ENCODE assay signal across 1 cellular context in genomic region chr14:61107896-61108295, GRCh38.
TF ChIP-seq lines count a peak whose summit lies in the region.

No MANE protein-coding gene starts in this region.

TF ChIP-seq in WTC11, 78 proteins besides CTCF, POLR2A, EP300 and RAD21 (continued from another document):
- TF ChIP-seq AR (CRISPR knock-in tag; IDR thresholded peaks at IDR 0.05) (no peak), KAT7 (CRISPR knock-in tag; IDR thresholded peaks at IDR 0.05; ENCODE audit: borderline replicate concordance) (no peak), ELF4 (CRISPR knock-in tag; IDR thresholded peaks at IDR 0.05; ENCODE audit: low read depth) (no peak), ZNF416 (CRISPR knock-in tag; IDR thresholded peaks at IDR 0.05) (no peak), ZNF281 (CRISPR knock-in tag; IDR thresholded peaks at IDR 0.05) (no peak), ZNF671 (CRISPR knock-in tag; IDR thresholded peaks at IDR 0.05) (no peak), NFATC4 (CRISPR knock-in tag; IDR thresholded peaks at IDR 0.05) (no peak)
